13 cellular contexts compared by ENCODE assay signal in genomic region chr5:101045689-101046088, GRCh38.
DNase-seq lines count a peak whose midpoint lies in the region; ATAC-seq and TF ChIP-seq lines count a peak whose summit lies in the region.
"Had no signal": no experiment of that assay in that cellular context is flagged by ENCODE, and none has a peak within 500 bp of the region (broad histone marks: within the 10 kb centered on the region; RNA-seq: fewer than 3 reads in every experiment).

No MANE protein-coding gene starts in this region.

- no peak overlapping the region for H3K27ac ChIP-seq in left ventricle myocardium inferior (replicated peaks)
- H3K27ac ChIP-seq in OCI-LY1 (ENCODE audit: low read depth, low read length, poor library complexity, severe bottlenecking), result no peak overlapping the region
- H3K27ac ChIP-seq in spleen, result no peak overlapping the region

- no peaks in the 10 kb centered on the region for H3K4me1 ChIP-seq in left ventricle myocardium inferior
- H3K4me1 ChIP-seq in OCI-LY1 (ENCODE audit: insufficient read depth, low read length, severe bottlenecking), result no peaks in the 10 kb centered on the region
- H3K4me1 ChIP-seq in spleen, result no peaks in the 10 kb centered on the region

- ATAC-seq in Right ventricle myocardium inferior, result no peak
- ATAC-seq: stimulated activated naive CD8-positive, alpha-beta T cell treated with anti-CD3 and anti-CD28 coated beads, Interleukin-15, Interleukin-2, amounts not matched to agents 100 U/mL and 50 U/mL, for 24 hours had no signal

- no peak overlapping the region for H3K9ac ChIP-seq in OCI-LY1 (ENCODE audit: low read length)

- no peaks in the 10 kb centered on the region for H3K79me2 ChIP-seq in OCI-LY1 (ENCODE audit: insufficient read depth, low read length)

- no peak overlapping the region for H3K27ac Mint-ChIP-seq in HFFc6
- H3K27ac Mint-ChIP-seq: T-helper 1 cell treated with Interleukin-12 subunit alpha and Interleukin-12 subunit beta and Interleukin-4 antibody, amounts not matched to agents 30 μg/mL and 1 μg/mL, for 36 hours had no signal

- TF ChIP-seq POLR2A in spleen (IDR thresholded peaks at IDR 0.05), result no peak

- H3K9me3 ChIP-seq in left ventricle myocardium inferior (replicated peaks) (peaks cover 3% of the 10 kb centered on the region), OCI-LY1 (ENCODE audit: low read length) (no peaks in the 10 kb centered on the region), spleen (no peaks in the 10 kb centered on the region)

- H3F3A ChIP-seq in OCI-LY1 (ENCODE audit: insufficient read depth, low read length), result no peaks in the 10 kb centered on the region

- no peaks in the 10 kb centered on the region for H3K36me3 Mint-ChIP-seq in HFFc6 (ENCODE audit: low read depth)

- no peaks in the 10 kb centered on the region for H3K27me3 Mint-ChIP-seq in HFFc6 (ENCODE audit: insufficient read depth)

- H3K4me2 ChIP-seq in OCI-LY1 (ENCODE audit: low read length), result no peak overlapping the region

- TF ChIP-seq CTCF in left ventricle myocardium inferior (IDR thresholded peaks at IDR 0.05; ENCODE audit: borderline replicate concordance) (peak; percentile 43), OCI-LY1 (IDR thresholded peaks at IDR 0.05; ENCODE audit: low read length) (peak; percentile 45), fibroblast of mammary gland (conservative IDR thresholded peaks at IDR 0.05; ENCODE audit: control insufficient read depth, insufficient read depth, low read depth, low read length) (no peak), spleen (IDR thresholded peaks at IDR 0.05 in 8 of 11, conservative IDR thresholded peaks at IDR 0.05 in 3 of 11) (peak in 7 of 11 experiments; percentile 12 to 43 (median 29)), HFFc6 (IDR thresholded peaks at IDR 0.05) (no peak)

- intact Hi-C loops in left ventricle myocardium inferior (cut with micrococcal nuclease) (no loop called here), Right ventricle myocardium inferior (cut with DNase I) (loop anchor here (10.0 kb wide), 2 partner anchors 141 to 421 kb away; partner anchors contain the start of gene ST8SIA4), spleen (cut with DNase I; ENCODE audit: low total_unique reads) (loop anchor here (5.0 kb wide), 1 partner anchor 423 kb away; no protein-coding TSS in a partner anchor)

- H3K9me3 Mint-ChIP-seq in HFFc6, result peaks cover 18% of the 10 kb centered on the region
- H3K9me3 Mint-ChIP-seq: T-helper 1 cell treated with Interleukin-12 subunit alpha and Interleukin-12 subunit beta and Interleukin-4 antibody, amounts not matched to agents 30 μg/mL and 1 μg/mL, for 36 hours had no signal

- no peaks in the 10 kb centered on the region for H4K20me1 ChIP-seq in OCI-LY1 (ENCODE audit: insufficient read depth, low read length)

- WGBS in spleen, 5 donors, result 76 to 86% (median 79%) methylated on average over 3 of the region's 3 CpGs

- H3K4me3 ChIP-seq in left ventricle myocardium inferior (no peak overlapping the region), OCI-LY1 (ENCODE audit: low read depth, low read length, poor library complexity, severe bottlenecking) (no peak overlapping the region), fibroblast of mammary gland (ENCODE audit: control insufficient read depth, low read depth, low read length) (no peak overlapping the region), spleen (no peak overlapping the region)

- no peaks in the 10 kb centered on the region for H3K9me2 ChIP-seq in OCI-LY1 (ENCODE audit: low read depth, low read length)

- DNase-seq in left ventricle myocardium inferior (no peak), Right ventricle myocardium inferior (ENCODE audit: missing footprints) (no peak), fibroblast of mammary gland (ENCODE audit: low read depth) (peak; percentile 4), spleen (no peak), COR-L47 (lab: John Stamatoyannopoulos, UW) (no peak), SKM-1 treated with dmso at 0.1 percent for 144 hours (lab: John Stamatoyannopoulos, UW; ENCODE audit: unreplicated experiment) (no peak), HFFc6 (no peak)
- DNase-seq: activated CD8-positive, alpha-beta memory T cell treated with anti-CD3 and anti-CD28 coated beads, Interleukin-2, amount 50 U/mL, for 4 hours; aorta; foreskin fibroblast; stimulated activated naive CD8-positive, alpha-beta T cell treated with anti-CD3 and anti-CD28 coated beads, Interleukin-15, Interleukin-2, amounts not matched to agents 100 U/mL and 50 U/mL, for 24 hours had no signal

- H3K36me3 ChIP-seq in left ventricle myocardium inferior (no peaks in the 10 kb centered on the region), OCI-LY1 (ENCODE audit: insufficient read depth, low read length) (no peaks in the 10 kb centered on the region), spleen (no peaks in the 10 kb centered on the region)

- H3K4me1 Mint-ChIP-seq in HFFc6 (ENCODE audit: low read depth), result no peaks in the 10 kb centered on the region

- H3K4me3 Mint-ChIP-seq in HFFc6, result no peak overlapping the region
- H3K4me3 Mint-ChIP-seq: T-helper 1 cell treated with Interleukin-12 subunit alpha and Interleukin-12 subunit beta and Interleukin-4 antibody, amounts not matched to agents 30 μg/mL and 1 μg/mL, for 36 hours had no signal

- H3K27me3 ChIP-seq in left ventricle myocardium inferior (ENCODE audit: low read depth) (no peaks in the 10 kb centered on the region), OCI-LY1 (ENCODE audit: insufficient read depth, low read length) (no peaks in the 10 kb centered on the region), spleen (replicated peaks in 1 of 7) (no peaks in the 10 kb centered on the region)

- H2AFZ ChIP-seq in OCI-LY1 (ENCODE audit: low read length), result no peak overlapping the region

Comparison
In these comparisons a context has a peak if more than half of its experiments do, and no peak if none do; other contexts are left out.
1. CTCF ChIP-seq: peak in left ventricle myocardium inferior (single experiment), OCI-LY1 (single experiment) and spleen (7 of 11); none in fibroblast of mammary gland (single experiment) and HFFc6 (single experiment).